9 cellular contexts compared by ENCODE assay signal in the genomic region with DNA sequence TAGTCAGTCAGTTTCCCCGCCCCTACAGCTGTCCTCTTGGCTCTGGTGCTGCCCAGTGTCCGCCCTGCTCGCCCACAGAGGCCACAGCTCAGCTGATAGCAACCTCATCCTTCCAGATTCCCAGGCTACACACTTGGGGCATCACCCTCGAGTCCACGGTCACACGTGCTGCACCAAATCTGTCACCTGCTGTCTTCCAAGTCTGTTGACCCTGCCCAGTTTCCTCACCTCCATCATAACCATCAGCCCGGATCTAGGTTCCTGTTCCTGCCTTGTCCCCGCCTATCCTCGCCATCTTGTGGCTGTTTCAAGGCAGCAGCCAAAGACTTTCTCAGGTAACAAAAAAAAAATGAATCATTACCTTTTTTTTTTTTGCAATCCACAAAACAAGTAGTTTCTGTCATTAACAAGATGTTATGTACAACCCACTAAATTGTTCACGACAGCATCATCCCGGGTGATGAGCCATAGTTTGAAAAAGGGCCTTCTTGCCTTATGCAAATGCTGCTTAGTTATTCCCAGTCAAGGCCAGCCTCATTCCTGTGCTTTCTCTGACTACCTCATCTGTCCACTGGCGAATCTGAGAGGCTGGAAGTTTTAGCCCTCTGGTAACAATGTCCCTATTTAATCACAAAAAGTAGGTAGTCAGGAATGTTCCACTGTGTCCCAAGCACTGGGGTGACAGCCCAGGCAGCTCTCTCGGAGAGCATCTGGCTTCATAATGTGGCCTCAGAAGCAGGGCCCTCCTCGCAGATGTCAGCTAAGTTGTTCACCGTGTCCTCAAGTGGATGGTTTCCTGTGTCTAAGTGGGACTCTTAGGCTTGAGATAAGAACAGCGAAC. TPM values are rescaled to one million over a fixed set of nuclear protein-coding genes. Genes with fewer than 3 reads are reported as not detected.
DNase-seq lines count a peak whose midpoint lies in the region; ATAC-seq, FAIRE-seq and TF ChIP-seq lines count a peak whose summit lies in the region.
"Had no signal": no experiment of that assay in that cellular context is flagged by ENCODE, and none has a peak within 500 bp of the region (broad histone marks: within the 10 kb centered on the region; RNA-seq: fewer than 3 reads in every experiment).

No MANE protein-coding gene starts in this region.

- H3K4me3 ChIP-seq in BLaER1, result no peak overlapping the region
- H3K4me3 ChIP-seq in mesendoderm (ENCODE audit: low read length), result no peak overlapping the region
- H3K4me3 ChIP-seq: esophagus squamous epithelium had no signal

- H3K4me1 ChIP-seq in BLaER1 (peaks cover 50% of the 10 kb centered on the region), mesendoderm (ENCODE audit: control insufficient read depth, low read depth, low read length) (no peaks in the 10 kb centered on the region)

- H3K9me3 ChIP-seq in BLaER1, result no peaks in the 10 kb centered on the region
- H3K9me3 ChIP-seq: esophagus squamous epithelium had no signal

- no peak overlapping the region for H2AK5ac ChIP-seq in mesendoderm (ENCODE audit: low read length)

- H3K9ac ChIP-seq in BLaER1, result no peak overlapping the region
- no peak overlapping the region for H3K9ac ChIP-seq in mesendoderm (ENCODE audit: low read length)

- no peaks in the 10 kb centered on the region for H3K79me2 ChIP-seq in mesendoderm (ENCODE audit: control insufficient read depth, insufficient read depth, low read length)

- no CpG with 5 or more reads among the region's 16 CpGs for WGBS in mesendoderm (ENCODE audit: extremely low coverage, insufficient coverage, low lambda C conversion rate)

- ATAC-seq in HG03139 (IDR thresholded peaks at IDR 0.05; ENCODE audit: unreplicated experiment), result no peak

- H4K8ac ChIP-seq in mesendoderm (ENCODE audit: low read depth, low read length), result no peak overlapping the region

- H3K27me3 ChIP-seq in BLaER1 (no peaks in the 10 kb centered on the region), mesendoderm (ENCODE audit: insufficient read depth, low read length, poor library complexity) (no peaks in the 10 kb centered on the region)
- H3K27me3 ChIP-seq: esophagus squamous epithelium had no signal

- no peak overlapping the region for H3K18ac ChIP-seq in mesendoderm (ENCODE audit: low read length)

- H2BK15ac ChIP-seq in mesendoderm (replicated peaks; ENCODE audit: low read depth), result no peak overlapping the region

- FAIRE-seq in D721Med (lab: Jason Lieb, UNC), result no peak

- peak overlapping the region; percentile 74 for H3K27ac ChIP-seq in BLaER1
- H3K27ac ChIP-seq in mesendoderm (ENCODE audit: low read depth, low read length), result no peak overlapping the region

- no peak for TF ChIP-seq CTCF in D721Med (IDR thresholded peaks at IDR 0.05; ENCODE audit: insufficient read depth, missing control alignments)

- H2BK5ac ChIP-seq in mesendoderm (ENCODE audit: low read length), result no peak overlapping the region

- DNase-seq in HPDE6-E6E7 (ENCODE audit: extremely low spot score) (peak; percentile 84), amniotic epithelial cell (ENCODE audit: low read depth) (peak; percentile 78), mesendoderm (peak; percentile 70), D721Med (ENCODE audit: insufficient read length, low spot score) (no peak), SW 1271 (lab: John Stamatoyannopoulos, UW) (no peak)
- DNase-seq in activated CD4-positive, CD25-positive, alpha-beta regulatory T cell (lab: John Stamatoyannopoulos, UW), result no peak
- DNase-seq: esophagus squamous epithelium had no signal

- no peak overlapping the region for H2BK120ac ChIP-seq in mesendoderm (ENCODE audit: low read depth, low read length)

- H4K20me1 ChIP-seq in BLaER1, result no peaks in the 10 kb centered on the region

- peaks cover 37% of the 10 kb centered on the region for H3K36me3 ChIP-seq in BLaER1
- peaks cover 7% of the 10 kb centered on the region for H3K36me3 ChIP-seq in mesendoderm (ENCODE audit: control insufficient read depth, insufficient read depth, low read length)

- H3K79me1 ChIP-seq in mesendoderm (ENCODE audit: low read length), result no peaks in the 10 kb centered on the region

- no peak overlapping the region for H3K4ac ChIP-seq in mesendoderm (ENCODE audit: low read depth, low read length)

- no peak overlapping the region for H4K5ac ChIP-seq in mesendoderm (ENCODE audit: low read length)

- H3K56ac ChIP-seq in mesendoderm (ENCODE audit: low read length), result no peak overlapping the region

- H3K23ac ChIP-seq in mesendoderm (ENCODE audit: low read length), result no peak overlapping the region

- peak overlapping the region; percentile 77 for H3K4me2 ChIP-seq in BLaER1
- no peak overlapping the region for H3K4me2 ChIP-seq in mesendoderm (ENCODE audit: low read length)

RNA-seq across cellular contexts. Expression of gene MIIP, which starts 4.9 kb away (rescaled TPM):
- 36.6 TPM for polyA plus RNA-seq in mesendoderm (2013, experiment 1 of 2)
- 38.8 TPM for polyA plus RNA-seq in mesendoderm (2013, experiment 2 of 2)

RNA-seq across cellular contexts. Expression of gene MFN2, which starts 34.1 kb away (rescaled TPM):
- polyA plus RNA-seq in mesendoderm (2013, experiment 1 of 2), result 42.4 TPM
- polyA plus RNA-seq in mesendoderm (2013, experiment 2 of 2), result 41.1 TPM

RNA-seq across cellular contexts. Expression of gene TNFRSF8, which starts 48.7 kb away (rescaled TPM):
- 10.3 TPM for polyA plus RNA-seq in mesendoderm (2013, experiment 1 of 2)
- 10.7 TPM for polyA plus RNA-seq in mesendoderm (2013, experiment 2 of 2)

Comparison
In these comparisons a context has a peak if more than half of its experiments do, and no peak if none do; other contexts are left out.
1. DNase-seq: peak in HPDE6-E6E7 (single experiment), amniotic epithelial cell (single experiment) and mesendoderm (single experiment); none in activated CD4-positive, CD25-positive, alpha-beta regulatory T cell (0 of 4), D721Med (single experiment) and SW 1271 (0 of 2).